ENCODE assay signal across 8 cellular contexts in genomic region chr18:22169889-22170420, GRCh38. TPM values are rescaled to one million over a fixed set of nuclear protein-coding genes. Genes with fewer than 3 reads are reported as not detected.
A peak's percentile ranks its signal among the peaks of the same experiment; 100 is the strongest.
DNase-seq lines count a peak whose midpoint lies in the region; ATAC-seq and TF ChIP-seq lines count a peak whose summit lies in the region.

No MANE protein-coding gene starts in this region.

- H3K9me3 Mint-ChIP-seq in stimulated activated naive CD8-positive, alpha-beta T cell treated with anti-CD3 and anti-CD28 coated beads, Interleukin-15, Interleukin-2, amounts not matched to agents 100 ng/mL and 50 ng/mL, for 24 hours: no peaks in the 10 kb centered on the region

- no peak overlapping the region for H3K9ac ChIP-seq in SK-N-SH
- H3K9ac ChIP-seq in neural cell (ENCODE audit: low read length): no peak overlapping the region

- intact Hi-C loops in esophagus muscularis mucosa (cut with DNase I): loop anchor here (2.0 to 10.0 kb wide), 4 partner anchors 105 to 545 kb away; no protein-coding TSS in a partner anchor

- peaks cover 75% of the 10 kb centered on the region for H3K27me3 Mint-ChIP-seq in stimulated activated naive CD8-positive, alpha-beta T cell treated with anti-CD3 and anti-CD28 coated beads, Interleukin-15, Interleukin-2, amounts not matched to agents 100 ng/mL and 50 ng/mL, for 24 hours

- no peak for TF ChIP-seq POLR2A in esophagus muscularis mucosa (IDR thresholded peaks at IDR 0.05; ENCODE audit: low read depth)

- H4K20me1 ChIP-seq in SK-N-SH (ENCODE audit: insufficient read depth) (peaks cover 11% of the 10 kb centered on the region; the same call in 1 of the 2 replicates), neural cell (ENCODE audit: insufficient read depth) (no peaks in the 10 kb centered on the region)

- H3K79me2 ChIP-seq in SK-N-SH (ENCODE audit: insufficient read depth) (no peaks in the 10 kb centered on the region), neural cell (replicated peaks; ENCODE audit: insufficient read depth, low read length) (no peaks in the 10 kb centered on the region)

- TF ChIP-seq EP300 in SK-N-SH (IDR thresholded peaks at IDR 0.05; ENCODE audit: borderline replicate concordance in 1 of 2, low read depth in 1 of 2, low read length in 1 of 2) (no peak), esophagus muscularis mucosa (IDR thresholded peaks at IDR 0.05) (no peak), neural cell (conservative IDR thresholded peaks at IDR 0.05; ENCODE audit: poor library complexity, severe bottlenecking) (no peak)

- POLR2A ChIA-PET in SK-N-SH (lab: Yijun Ruan, JAX): no interaction called here

- CTCF ChIA-PET in SK-N-SH (lab: Yijun Ruan, JAX): interaction anchor here (1.3 kb wide), 1 partner anchor 29 kb away, joined by 3 read pairs; no protein-coding TSS in a partner anchor

- H3K9me2 ChIP-seq in SK-N-SH (no peaks in the 10 kb centered on the region), neural cell (ENCODE audit: insufficient read depth, low read length) (no peaks in the 10 kb centered on the region)

- H3K4me3 ChIP-seq in SK-N-SH (ENCODE audit: low read depth in 2 of 2, low read length in 1 of 2) (peak overlapping the region; percentile 45 to 66), esophagus muscularis mucosa (peak overlapping the region; percentile 68 to 85 (median 80)), neural cell (ENCODE audit: low read length) (peak overlapping the region; percentile 65)

- H3K27ac ChIP-seq in SK-N-SH (ENCODE audit: low read depth in 2 of 2, low read length in 1 of 2) (no peak overlapping the region), esophagus muscularis mucosa (replicated peaks in 1 of 4) (peak overlapping the region; percentile 86 to 93 (median 88)), neural cell (ENCODE audit: low read length) (no peak overlapping the region)

- peak overlapping the region; percentile 97 for H3K4me2 ChIP-seq in SK-N-SH
- H3K4me2 ChIP-seq in neural cell (ENCODE audit: low read length): peak overlapping the region; percentile 76

- H3K4me1 ChIP-seq in SK-N-SH (ENCODE audit: control insufficient read depth in 1 of 2, insufficient read depth in 2 of 2, low read depth in 1 of 2, low read length in 1 of 2): peaks cover 0 to 2% of the 10 kb centered on the region in 2 experiments; a peak in 1 of 4 replicates
- peaks cover 6 to 84% (median 69%) of the 10 kb centered on the region in 4 donors for H3K4me1 ChIP-seq in esophagus muscularis mucosa

- no peak for TF ChIP-seq CTCF in SK-N-SH (IDR thresholded peaks at IDR 0.05)
- no peak for TF ChIP-seq CTCF in esophagus muscularis mucosa (IDR thresholded peaks at IDR 0.05)
- TF ChIP-seq CTCF in neural cell (IDR thresholded peaks at IDR 0.05; ENCODE audit: poor library complexity, severe bottlenecking): no peak

- 3% methylated on average over 25 of the region's 49 CpGs for WGBS in SK-N-SH (ENCODE audit: low lambda C conversion rate)
- 2% methylated on average over 29 of the region's 49 CpGs for WGBS in esophagus muscularis mucosa

- H3F3A ChIP-seq in SK-N-SH (replicated peaks; ENCODE audit: insufficient read depth) (no peaks in the 10 kb centered on the region), neural cell (ENCODE audit: insufficient read depth, low read length, poor library complexity, severe bottlenecking) (no peaks in the 10 kb centered on the region)

- DNase-seq in stimulated activated naive CD8-positive, alpha-beta T cell treated with anti-CD3 and anti-CD28 coated beads, Interleukin-15, Interleukin-2, amounts not matched to agents 100 U/mL and 50 U/mL, for 24 hours: no peak
- DNase-seq in SK-N-SH (peak; percentile 32), esophagus muscularis mucosa (ENCODE audit: extremely low spot score) (peak; percentile 89)

- H3K27ac Mint-ChIP-seq in stimulated activated naive CD8-positive, alpha-beta T cell treated with anti-CD3 and anti-CD28 coated beads, Interleukin-15, Interleukin-2, amounts not matched to agents 100 ng/mL and 50 ng/mL, for 24 hours: no peak overlapping the region

- H3K4me1 Mint-ChIP-seq in stimulated activated naive CD8-positive, alpha-beta T cell treated with anti-CD3 and anti-CD28 coated beads, Interleukin-15, Interleukin-2, amounts not matched to agents 100 ng/mL and 50 ng/mL, for 24 hours (ENCODE audit: low read depth): peaks cover 34% of the 10 kb centered on the region

- H3K4me3 Mint-ChIP-seq in stimulated activated naive CD8-positive, alpha-beta T cell treated with anti-CD3 and anti-CD28 coated beads, Interleukin-15, Interleukin-2, amounts not matched to agents 100 ng/mL and 50 ng/mL, for 24 hours: peak overlapping the region; percentile 85

- H3K27me3 ChIP-seq in SK-N-SH (ENCODE audit: insufficient read depth) (peaks cover 95% of the 10 kb centered on the region), esophagus muscularis mucosa (peaks cover 0 to 92% (median 38%) of the 10 kb centered on the region in 4 donors), neural cell (ENCODE audit: insufficient read depth, low read depth, low read length) (peaks cover 97% of the 10 kb centered on the region)

- no peak for ATAC-seq in stimulated activated naive CD8-positive, alpha-beta T cell treated with anti-CD3 and anti-CD28 coated beads, Interleukin-15, Interleukin-2, amounts not matched to agents 100 U/mL and 50 U/mL, for 24 hours
- ATAC-seq in HG02571 (IDR thresholded peaks at IDR 0.05; ENCODE audit: unreplicated experiment) (no peak), GM21825 (IDR thresholded peaks at IDR 0.05; ENCODE audit: unreplicated experiment) (no peak), HG02588 (IDR thresholded peaks at IDR 0.05; ENCODE audit: unreplicated experiment) (no peak)

- H2AFZ ChIP-seq in SK-N-SH (ENCODE audit: low read depth) (peak overlapping the region; percentile 87), neural cell (ENCODE audit: low read depth, low read length) (no peak overlapping the region)

- no peaks in the 10 kb centered on the region for H3K36me3 Mint-ChIP-seq in stimulated activated naive CD8-positive, alpha-beta T cell treated with anti-CD3 and anti-CD28 coated beads, Interleukin-15, Interleukin-2, amounts not matched to agents 100 ng/mL and 50 ng/mL, for 24 hours (ENCODE audit: low read depth)

- H3K36me3 ChIP-seq in SK-N-SH (replicated peaks in 1 of 2; ENCODE audit: control insufficient read depth in 1 of 2, insufficient read depth in 2 of 2, low read length in 1 of 2): no peaks in the 10 kb centered on the region
- H3K36me3 ChIP-seq in esophagus muscularis mucosa: peaks cover 0 to 12% (median 0%) of the 10 kb centered on the region in 4 donors
- H3K36me3 ChIP-seq in neural cell (ENCODE audit: insufficient read depth, low read length): no peaks in the 10 kb centered on the region

- H3K9me3 ChIP-seq in SK-N-SH: no peaks in the 10 kb centered on the region
- H3K9me3 ChIP-seq in esophagus muscularis mucosa: no peaks in the 10 kb centered on the region
- H3K9me3 ChIP-seq in neural cell (ENCODE audit: low read length): no peaks in the 10 kb centered on the region

- TF ChIP-seq RAD21 in SK-N-SH (IDR thresholded peaks at IDR 0.05; ENCODE audit: low read length) (no peak), neural cell (conservative IDR thresholded peaks at IDR 0.05) (no peak)

TF ChIP-seq in SK-N-SH, 30 proteins besides CTCF, POLR2A, EP300 and RAD21:
- no peak for TF ChIP-seq USF2 (IDR thresholded peaks at IDR 0.05; ENCODE audit: borderline replicate concordance, low read depth, low read length)
- no peak for TF ChIP-seq GATA2 (CRISPR knock-in tag; IDR thresholded peaks at IDR 0.05)
- no peak for TF ChIP-seq FOXJ3 (CRISPR knock-in tag; IDR thresholded peaks at IDR 0.05)
- TF ChIP-seq MAX (IDR thresholded peaks at IDR 0.05; ENCODE audit: low read depth): no peak
- TF ChIP-seq YY1 (IDR thresholded peaks at IDR 0.05; ENCODE audit: low read depth): no peak

TF ChIP-seq in neural cell, 6 proteins besides CTCF, POLR2A, EP300 and RAD21:
- peak; percentile 48 for TF ChIP-seq EZH2 (IDR thresholded peaks at IDR 0.05; ENCODE audit: borderline replicate concordance, insufficient read depth, low read length, poor library complexity, severe bottlenecking)
- TF ChIP-seq MXI1 (conservative IDR thresholded peaks at IDR 0.05; ENCODE audit: poor library complexity, severe bottlenecking): no peak

RNA-seq across cellular contexts. Expression of gene GATA6, which starts 0.6 kb away (rescaled TPM):
- polyA plus RNA-seq in SK-N-SH (2012; rRNA removed) (not detected in 2 replicates), neural cell (not detected in 2 replicates)
- polyA plus RNA-seq in SK-N-SH (2012; cell fraction: cytosol; rRNA removed): not detected in 2 replicates
- polyA plus RNA-seq in SK-N-SH (2012; cell fraction: nucleus; rRNA removed): not detected in 2 replicates
- 10 to 100 TPM in 2 of 4 donors, 1 to 10 TPM in 2; 6.6 to 35.5 (median 12.5) TPM for total RNA-seq in esophagus muscularis mucosa
- polyA minus RNA-seq in neural cell: not detected in 2 replicates

Comparison
In these comparisons a context has a peak if more than half of its experiments do, and no peak if none do; other contexts are left out.
1. H3K27ac ChIP-seq: peak in esophagus muscularis mucosa (4 of 4); none in SK-N-SH (0 of 2) and neural cell (single experiment).
2. Peak in every context shown above with its lines, with median percentiles within 50 percentile points of each other: H3K4me3 ChIP-seq.